28 cellular contexts compared by ENCODE assay signal in the genomic region with DNA sequence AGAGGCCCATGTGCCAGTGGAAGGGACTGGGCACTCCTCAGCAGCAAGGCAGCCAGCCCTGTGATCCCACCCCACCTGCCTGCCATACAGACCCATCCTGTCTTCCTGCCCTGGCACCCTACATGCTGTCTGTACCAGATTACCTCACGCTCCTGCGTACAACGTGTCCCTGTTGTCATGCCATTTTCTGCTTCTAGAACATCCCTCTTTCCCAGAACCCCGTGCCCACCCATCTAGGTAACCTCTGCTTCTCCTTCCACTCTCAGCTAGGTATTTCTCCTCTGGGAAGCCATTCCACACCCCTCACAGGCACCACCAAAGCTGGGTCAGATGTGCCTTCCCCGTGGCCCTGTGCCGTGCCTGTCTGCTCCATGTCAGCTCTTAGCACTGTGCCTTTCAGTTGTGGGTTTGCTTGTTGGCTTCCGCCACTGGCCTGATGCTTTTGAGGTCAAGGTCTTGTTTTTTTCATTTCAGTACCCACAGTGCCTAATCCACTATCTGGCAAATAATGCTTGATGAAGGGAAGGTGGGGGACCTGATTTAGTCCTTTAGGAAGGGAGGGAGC.
DNase-seq lines count a peak whose midpoint lies in the region; ATAC-seq and TF ChIP-seq lines count a peak whose summit lies in the region.
"Had no signal": no experiment of that assay in that cellular context is flagged by ENCODE, and none has a peak within 500 bp of the region (broad histone marks: within the 10 kb centered on the region; RNA-seq: fewer than 3 reads in every experiment).

No MANE protein-coding gene starts in this region.

- H3K27me3 ChIP-seq in CD4-positive, CD25-positive, alpha-beta regulatory T cell (ENCODE audit: control insufficient read depth, insufficient read depth, low read length) = no peaks in the 10 kb centered on the region
- no peaks in the 10 kb centered on the region for H3K27me3 ChIP-seq in neuronal stem cell (ENCODE audit: control insufficient read depth in 3 of 3, insufficient read depth in 3 of 3, low read depth in 1 of 3, low read length in 3 of 3)
- H3K27me3 ChIP-seq: ascending aorta had no signal

- no peaks in the 10 kb centered on the region for H3K9me3 ChIP-seq in CD4-positive, CD25-positive, alpha-beta regulatory T cell (ENCODE audit: control insufficient read depth in 2 of 2, low read length in 2 of 2)
- H3K9me3 ChIP-seq in KOPT-K1 (ENCODE audit: insufficient read depth, low read length, poor library complexity, severe bottlenecking) (no peaks in the 10 kb centered on the region), neuronal stem cell (replicated peaks in 1 of 2; ENCODE audit: control insufficient read depth in 2 of 2, insufficient read depth in 1 of 2, low read depth in 1 of 2, low read length in 2 of 2) (peaks cover 4 to 9% of the 10 kb centered on the region in 2 donors)
- H3K9me3 ChIP-seq: ascending aorta had no signal

- H3K14ac ChIP-seq in neuronal stem cell (ENCODE audit: low read length) = no peak overlapping the region

- DNase-seq in CD4-positive, CD25-positive, alpha-beta regulatory T cell = no peak
- DNase-seq in neuronal stem cell (ENCODE audit: low spot score) = no peak
- no peak for DNase-seq in AG08396 (ENCODE audit: low spot score)
- DNase-seq in progenitor cell of endocrine pancreas (ENCODE audit: low spot score, unreplicated experiment) = no peak
- no peak for DNase-seq in activated CD4-positive, CD25-positive, alpha-beta regulatory T cell treated with anti-CD3 and anti-CD28 coated beads, Interleukin-2, amount 50 U/mL, for 72 hours
- DNase-seq: caudate nucleus, dermis blood vessel endothelial cell, DMS 273 treated with DMSO at 0.1 percent for 48 hours, EL, GM23248, left colon, mammary epithelial cell, NCI-H1417 treated with DMSO at 0.1 percent for 48 hours, NCI-H2107, NCI-H446 treated with DMSO at 0.1 percent for 48 hours, NCI-H82, nucleus accumbens, trophoblast cell had no signal

- peaks cover 37% of the 10 kb centered on the region for H3K36me3 Mint-ChIP-seq in CD4-positive, CD25-positive, alpha-beta regulatory T cell
- H3K36me3 Mint-ChIP-seq in brain = peaks cover 51% of the 10 kb centered on the region
- peaks cover 16% of the 10 kb centered on the region for H3K36me3 Mint-ChIP-seq in progenitor cell of endocrine pancreas (ENCODE audit: insufficient read depth)

- peak overlapping the region; percentile 44 for H3K23ac ChIP-seq in neuronal stem cell (ENCODE audit: low read depth, low read length, poor library complexity)

- no peak overlapping the region for H2BK12ac ChIP-seq in neuronal stem cell (ENCODE audit: low read length)

- H3K36me3 ChIP-seq in CD4-positive, CD25-positive, alpha-beta regulatory T cell (ENCODE audit: control insufficient read depth, insufficient read depth, low read length) = peaks cover 2% of the 10 kb centered on the region
- no peaks in the 10 kb centered on the region for H3K36me3 ChIP-seq in KOPT-K1 (ENCODE audit: insufficient read depth, low read length)
- peaks cover 0 to 3% of the 10 kb centered on the region in 2 donors for H3K36me3 ChIP-seq in neuronal stem cell (replicated peaks in 1 of 2; ENCODE audit: control insufficient read depth in 2 of 2, insufficient read depth in 2 of 2, low read length in 2 of 2)

- no peak overlapping the region for H2BK15ac ChIP-seq in neuronal stem cell (ENCODE audit: low read length)

- no peaks in the 10 kb centered on the region for H3K79me1 ChIP-seq in neuronal stem cell (ENCODE audit: low read depth, low read length)

- H2AFZ ChIP-seq in neuronal stem cell (ENCODE audit: low read length) = no peak overlapping the region
- H2AFZ ChIP-seq: GM23248 had no signal

- no peak overlapping the region for H3K4me3 ChIP-seq in CD4-positive, CD25-positive, alpha-beta regulatory T cell (ENCODE audit: low read depth, low read length)
- peak overlapping the region in 1 of 2 donors; percentile 48 for H3K4me3 ChIP-seq in neuronal stem cell (ENCODE audit: low read length in 2 of 2)
- H3K4me3 ChIP-seq: ascending aorta, GM12878, GM23248 had no signal

- no peak overlapping the region for H4K8ac ChIP-seq in neuronal stem cell (ENCODE audit: low read depth, low read length)

- H3K9me3 Mint-ChIP-seq in CD4-positive, CD25-positive, alpha-beta regulatory T cell = no peaks in the 10 kb centered on the region
- H3K9me3 Mint-ChIP-seq in brain = peaks cover 3 to 20% (median 13%) of the 10 kb centered on the region in 5 experiments
- peaks cover 3% of the 10 kb centered on the region for H3K9me3 Mint-ChIP-seq in progenitor cell of endocrine pancreas (ENCODE audit: low read depth)
- H3K9me3 Mint-ChIP-seq: activated naive CD4-positive, alpha-beta T cell treated with anti-CD3 and anti-CD28 coated beads, Interleukin-2, amount 50 U/mL, for 24 hours; activated T-helper 1 cell treated with anti-CD3 and anti-CD28 coated beads, Interleukin-12 subunit alpha, Interleukin-12 subunit beta, Interleukin-2, Interleukin-4 antibody, amounts not matched to agents 30 ng/mL and 10 ng/mL and 1 ng/mL, durations not matched to agents 14 hours and 24 hours and 36 hours had no signal

- no peak overlapping the region for H3K4ac ChIP-seq in neuronal stem cell (ENCODE audit: low read length)

- no peaks in the 10 kb centered on the region for H3K27me3 Mint-ChIP-seq in CD4-positive, CD25-positive, alpha-beta regulatory T cell
- H3K27me3 Mint-ChIP-seq in brain (no peaks in the 10 kb centered on the region), progenitor cell of endocrine pancreas (no peaks in the 10 kb centered on the region)
- H3K27me3 Mint-ChIP-seq: activated naive CD4-positive, alpha-beta T cell treated with anti-CD3 and anti-CD28 coated beads, Interleukin-2, amount 50 U/mL, for 24 hours had no signal

- no peak overlapping the region for H2AK5ac ChIP-seq in neuronal stem cell (ENCODE audit: low read depth, low read length)

- no peak for TF ChIP-seq CTCF in brain (conservative IDR thresholded peaks at IDR 0.05)
- TF ChIP-seq CTCF in progenitor cell of endocrine pancreas (IDR thresholded peaks at IDR 0.05; ENCODE audit: unreplicated experiment) = no peak

- no peak for ATAC-seq in CD4-positive, CD25-positive, alpha-beta regulatory T cell (ENCODE audit: low read depth in 2 of 2)
- ATAC-seq: activated CD4-positive, CD25-positive, alpha-beta regulatory T cell treated with anti-CD3 and anti-CD28 coated beads, Interleukin-2, amount 50 U/mL, for 24 hours; GM12878; left colon had no signal

- peaks cover 25 to 48% (median 35%) of the 10 kb centered on the region in 4 donors for H3K4me1 Mint-ChIP-seq in CD4-positive, CD25-positive, alpha-beta regulatory T cell
- H3K4me1 Mint-ChIP-seq in brain (no peaks in the 10 kb centered on the region), progenitor cell of endocrine pancreas (ENCODE audit: low read depth) (no peaks in the 10 kb centered on the region)

- H3K4me2 ChIP-seq in neuronal stem cell (ENCODE audit: insufficient read depth, low read length, poor library complexity, severe bottlenecking) = no peak overlapping the region
- H3K4me2 ChIP-seq: KMS-11 had no signal

- H3K27ac Mint-ChIP-seq in CD4-positive, CD25-positive, alpha-beta regulatory T cell = peak overlapping the region in 2 of 3 donors; percentile 37 to 54
- peak overlapping the region in 3 of 5 experiments; percentile 45 to 82 (median 52) for H3K27ac Mint-ChIP-seq in brain
- H3K27ac Mint-ChIP-seq in progenitor cell of endocrine pancreas = no peak overlapping the region
- H3K27ac Mint-ChIP-seq: activated T-helper 1 cell treated with anti-CD3 and anti-CD28 coated beads, Interleukin-12 subunit alpha, Interleukin-12 subunit beta, Interleukin-2, Interleukin-4 antibody, amounts not matched to agents 30 ng/mL and 10 ng/mL and 1 ng/mL, durations not matched to agents 14 hours and 24 hours and 36 hours had no signal

- H4K91ac ChIP-seq in neuronal stem cell (ENCODE audit: low read depth, low read length, poor library complexity) = no peak overlapping the region

- WGBS in neuronal stem cell (ENCODE audit: extremely low coverage in 2 of 2, insufficient read length in 2 of 2, insufficient replicate concordance in 1 of 2), 2 donors = no CpG with 5 or more reads among the region's 7 CpGs

- H3K27ac ChIP-seq in CD4-positive, CD25-positive, alpha-beta regulatory T cell (ENCODE audit: insufficient read depth, low read length, poor library complexity, severe bottlenecking) = no peak overlapping the region
- H3K27ac ChIP-seq in KOPT-K1 (ENCODE audit: low read depth, low read length, poor library complexity, severe bottlenecking) (peak overlapping the region; percentile 15), neuronal stem cell (replicated peaks; ENCODE audit: low read length) (no peak overlapping the region)
- H3K27ac ChIP-seq: ascending aorta, C4-2B, GM23248, HL-60, KMS-11 had no signal

- peaks cover 30% of the 10 kb centered on the region for H3K4me1 ChIP-seq in CD4-positive, CD25-positive, alpha-beta regulatory T cell (ENCODE audit: control insufficient read depth, insufficient read depth, low read length, poor library complexity, severe bottlenecking)
- no peaks in the 10 kb centered on the region for H3K4me1 ChIP-seq in neuronal stem cell (ENCODE audit: control insufficient read depth in 2 of 2, insufficient read depth in 1 of 2, low read depth in 1 of 2, low read length in 2 of 2)
- H3K4me1 ChIP-seq: ascending aorta had no signal

- H3K18ac ChIP-seq in neuronal stem cell (ENCODE audit: low read length) = no peak overlapping the region

- no peak overlapping the region for H2BK120ac ChIP-seq in neuronal stem cell (ENCODE audit: low read depth, low read length)

- H3K9ac ChIP-seq in neuronal stem cell (ENCODE audit: low read depth, low read length, poor library complexity) = no peak overlapping the region
- H3K9ac ChIP-seq: GM23248, KMS-11 had no signal

- peak overlapping the region in 1 of 4 donors; percentile 25 for H3K4me3 Mint-ChIP-seq in CD4-positive, CD25-positive, alpha-beta regulatory T cell
- H3K4me3 Mint-ChIP-seq in brain (no peak overlapping the region), progenitor cell of endocrine pancreas (ENCODE audit: low read depth) (no peak overlapping the region)
- H3K4me3 Mint-ChIP-seq: activated naive CD4-positive, alpha-beta T cell treated with anti-CD3 and anti-CD28 coated beads, Interleukin-2, amount 50 U/mL, for 24 hours; activated T-helper 1 cell treated with anti-CD3 and anti-CD28 coated beads, Interleukin-12 subunit alpha, Interleukin-12 subunit beta, Interleukin-2, Interleukin-4 antibody, amounts not matched to agents 30 ng/mL and 10 ng/mL and 1 ng/mL, durations not matched to agents 14 hours and 24 hours and 36 hours had no signal

- no peak overlapping the region for H2BK5ac ChIP-seq in neuronal stem cell (ENCODE audit: low read length)
